8 cellular contexts compared by ENCODE assay signal in the genomic region with DNA sequence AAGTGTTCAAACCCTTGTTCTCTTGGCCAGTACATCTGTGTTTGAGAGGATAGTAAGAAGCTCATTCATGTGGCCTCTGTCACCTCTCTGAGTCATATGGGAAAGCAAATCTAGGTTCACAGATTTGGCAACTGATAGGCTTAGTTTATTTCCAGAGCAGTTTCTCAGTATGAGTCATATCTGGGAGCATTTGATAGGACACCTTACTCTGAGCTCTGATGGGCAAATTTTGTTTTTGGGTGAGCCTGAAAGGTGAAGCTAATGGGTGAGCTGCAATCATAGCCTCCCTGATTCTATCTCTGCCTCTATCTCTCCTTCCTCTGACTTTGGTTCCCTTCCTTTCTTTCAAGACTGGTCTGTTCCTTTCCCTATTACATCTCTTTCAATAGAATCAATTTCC.
DNase-seq lines count a peak whose midpoint lies in the region; ATAC-seq and TF ChIP-seq lines count a peak whose summit lies in the region.

No MANE protein-coding gene starts in this region.

- H3K36me3 ChIP-seq in GM06990 (ENCODE audit: control insufficient read depth, insufficient read depth, low read length), result no peaks in the 10 kb centered on the region

- DNase-seq in GM06990 (ENCODE audit: extremely low read depth, insufficient read length) (peak; percentile 81), NCI-H1105 (lab: John Stamatoyannopoulos, UW) (no peak), cortex of kidney (lab: John Stamatoyannopoulos, UW) (no peak), NCI-H1436 treated with DMSO at 0.1 percent for 48 hours (lab: John Stamatoyannopoulos, UW) (no peak), SKM-1 treated with dmso at 0.1 percent for 144 hours (lab: John Stamatoyannopoulos, UW; ENCODE audit: unreplicated experiment) (no peak)
- DNase-seq in central memory CD4-positive, alpha-beta T cell, result peak; percentile 25

- H3K4me3 ChIP-seq in GM06990 (replicated peaks; ENCODE audit: low read depth, low read length), result peak overlapping the region; percentile 65

- ATAC-seq in GM21381 (IDR thresholded peaks at IDR 0.05; ENCODE audit: unreplicated experiment), result peak; percentile 95
- peak; percentile 93 for ATAC-seq in HG03520 (IDR thresholded peaks at IDR 0.05; ENCODE audit: unreplicated experiment)

- TF ChIP-seq CTCF in GM06990 (IDR thresholded peaks at IDR 0.05; ENCODE audit: insufficient read depth, low read length, poor library complexity, severe bottlenecking), result no peak

- H3K27me3 ChIP-seq in GM06990 (replicated peaks; ENCODE audit: control insufficient read depth, insufficient read depth, low read length), result no peaks in the 10 kb centered on the region

Comparison
In these comparisons a context has a peak if more than half of its experiments do, and no peak if none do; other contexts are left out.
1. DNase-seq: peak in GM06990 (single experiment) and central memory CD4-positive, alpha-beta T cell (single experiment); none in NCI-H1105 (single experiment), cortex of kidney (single experiment), NCI-H1436 treated with DMSO at 0.1 percent for 48 hours (single experiment) and SKM-1 treated with dmso at 0.1 percent for 144 hours (single experiment).